Comparison of ENCODE assay signal across 9 cellular contexts in the genomic region with DNA sequence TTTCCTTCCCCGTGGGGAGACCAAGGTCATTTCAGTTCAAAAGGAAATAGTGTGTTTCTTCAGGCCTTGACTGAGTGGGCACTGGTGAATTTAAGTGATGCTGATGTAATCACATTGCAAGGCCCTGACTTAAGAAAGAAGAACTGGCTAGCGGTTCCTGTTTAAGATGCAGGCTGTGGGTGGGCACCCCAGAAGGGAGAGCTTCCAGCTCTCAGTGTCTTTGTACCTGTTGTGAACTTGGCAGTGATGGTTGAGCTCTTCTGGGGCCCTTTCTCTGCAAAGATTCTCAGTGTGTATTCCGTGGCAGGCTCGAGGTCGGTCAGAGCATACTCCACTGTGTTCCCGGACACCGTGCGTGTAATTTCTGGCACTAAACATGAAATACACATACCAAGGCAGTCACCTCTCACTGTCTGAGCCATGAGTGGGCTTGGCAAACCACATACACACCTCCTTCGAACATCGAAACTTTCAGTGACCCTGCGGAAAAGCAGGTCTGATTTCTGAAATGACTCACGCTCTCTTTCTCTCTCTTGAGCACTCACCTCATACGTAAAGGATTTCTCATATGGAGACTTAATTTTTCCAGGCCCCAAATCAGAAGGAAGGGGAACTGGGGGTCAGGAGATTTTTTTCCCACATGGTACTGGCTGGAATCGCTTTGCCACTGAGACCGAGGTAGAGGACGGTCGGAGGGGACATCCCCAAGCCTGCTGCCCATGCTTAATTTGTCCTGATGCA.
DNase-seq lines count a peak whose midpoint lies in the region; ATAC-seq and TF ChIP-seq lines count a peak whose summit lies in the region.
"Had no signal": no experiment of that assay in that cellular context is flagged by ENCODE, and none has a peak within 500 bp of the region (broad histone marks: within the 10 kb centered on the region; RNA-seq: fewer than 3 reads in every experiment).

No MANE protein-coding gene starts in this region.

- DNase-seq in NAMALWA (ENCODE audit: low spot score) (peak; percentile 13), non-pigmented ciliary epithelial cell (ENCODE audit: low read depth) (peak; percentile 70), NCI-H1048 (lab: John Stamatoyannopoulos, UW) (no peak), KG1 (lab: John Stamatoyannopoulos, UW) (no peak), mesenteric fat pad (ENCODE audit: low spot score) (no peak)

- H3K9me3 Mint-ChIP-seq in brain = no peaks in the 10 kb centered on the region
- H3K9me3 Mint-ChIP-seq: nephron had no signal

- no peak for TF ChIP-seq POLR2A in GM18505 (IDR thresholded peaks at IDR 0.05; ENCODE audit: borderline replicate concordance, extremely low read depth, insufficient read depth, insufficient read length)

- TF ChIP-seq CTCF in brain (conservative IDR thresholded peaks at IDR 0.05) = no peak

- H3K27ac Mint-ChIP-seq in brain = peak overlapping the region; percentile 52 to 96 (median 85)
- H3K27ac Mint-ChIP-seq: nephron had no signal

- peak overlapping the region in 1 of 5 experiments; percentile 50 for H3K4me3 Mint-ChIP-seq in brain
- H3K4me3 Mint-ChIP-seq: nephron had no signal

- ATAC-seq in GM18505 (IDR thresholded peaks at IDR 0.05; ENCODE audit: unreplicated experiment) (peak; percentile 77), GM21825 (IDR thresholded peaks at IDR 0.05; ENCODE audit: unreplicated experiment) (peak; percentile 80)

- peaks cover 60% of the 10 kb centered on the region for H3K36me3 Mint-ChIP-seq in brain

- H3K27me3 Mint-ChIP-seq in brain = no peaks in the 10 kb centered on the region

- peaks cover 38% of the 10 kb centered on the region for H3K4me1 Mint-ChIP-seq in brain

Comparison
In these comparisons a context has a peak if more than half of its experiments do, and no peak if none do; other contexts are left out.
1. DNase-seq: peak in NAMALWA (single experiment) and non-pigmented ciliary epithelial cell (single experiment); none in NCI-H1048 (single experiment), KG1 (single experiment) and mesenteric fat pad (single experiment).